ENCODE assay signal across 18 cellular contexts in the genomic region with DNA sequence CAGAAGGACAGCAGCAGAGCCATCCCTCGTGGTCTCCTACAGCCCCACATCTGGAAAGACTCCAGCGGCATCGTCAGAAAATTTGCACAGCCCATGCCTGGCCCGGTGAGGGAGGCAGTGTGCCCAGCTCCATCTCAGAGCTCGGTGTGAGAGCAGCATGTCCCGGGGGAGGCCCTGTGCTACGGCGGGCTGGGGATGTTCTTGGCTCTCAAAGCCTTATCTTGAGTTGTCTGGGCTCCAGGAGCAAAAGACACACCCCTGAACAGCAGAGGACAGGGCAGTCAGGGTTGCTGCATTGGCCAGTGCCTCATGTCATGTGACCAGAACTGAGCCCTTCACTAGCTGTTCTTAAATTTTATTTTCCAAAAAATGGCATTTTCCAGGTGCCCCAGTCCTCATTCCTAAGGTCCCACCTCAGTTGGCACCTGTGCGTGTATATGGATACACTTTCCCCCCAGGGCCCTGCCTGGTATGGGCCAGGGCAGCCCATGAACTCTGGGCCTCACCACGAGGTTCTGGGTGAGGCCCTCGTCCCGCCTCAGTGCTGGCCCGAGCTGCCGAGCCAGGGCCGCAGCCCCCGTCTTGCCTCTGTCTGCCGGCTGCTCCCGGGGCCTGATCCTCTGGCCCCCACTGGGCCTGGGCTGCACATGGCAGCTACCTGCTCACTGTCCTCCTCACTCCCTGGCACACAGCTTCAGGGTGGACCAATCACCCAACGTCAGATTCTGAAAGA. TPM values are rescaled to one million over a fixed set of nuclear protein-coding genes. Genes with fewer than 3 reads are reported as not detected.
DNase-seq lines count a peak whose midpoint lies in the region; ATAC-seq, FAIRE-seq and TF ChIP-seq lines count a peak whose summit lies in the region.
"Had no signal": no experiment of that assay in that cellular context is flagged by ENCODE, and none has a peak within 500 bp of the region (broad histone marks: within the 10 kb centered on the region; RNA-seq: fewer than 3 reads in every experiment).

No MANE protein-coding gene starts in this region.

- H3K4me1 Mint-ChIP-seq in stimulated activated effector memory CD8-positive, alpha-beta T cell treated with anti-CD3 and anti-CD28 coated beads, Interleukin-12 subunit alpha, Interleukin-12 subunit beta, amount 100 ng/mL, for 72 hours, result peaks cover 11% of the 10 kb centered on the region

- POLR2A ChIA-PET in K562 (lab: Yijun Ruan, JAX), result interaction anchor here (0.6 to 1.7 kb wide), 9 partner anchors 8 to 263 kb away, joined by 3 to 11 read pairs (median 3); no protein-coding TSS in a partner anchor

- WGBS in K562 (ENCODE audit: insufficient coverage, low coverage, missing lambda C conversion rate), result 81% methylated on average over 18 of the region's 19 CpGs

- peaks cover 8% of the 10 kb centered on the region; the same call in 1 of the 2 replicates for H4K20me1 ChIP-seq in K562 (replicated peaks; ENCODE audit: control insufficient read depth, insufficient read depth, low read length)

- ATAC-seq in K562 (no peak), left cardiac atrium (no peak), GM18907 (IDR thresholded peaks at IDR 0.05; ENCODE audit: unreplicated experiment) (no peak)
- no peak for ATAC-seq in stimulated activated effector memory CD8-positive, alpha-beta T cell treated with anti-CD3 and anti-CD28 coated beads, Interleukin-12 subunit alpha, Interleukin-12 subunit beta, amount 100 ng/mL, for 72 hours

- H3K79me2 ChIP-seq in K562 (ENCODE audit: control insufficient read depth, insufficient read depth, low read length), result peaks cover 12% of the 10 kb centered on the region

- peaks cover 3% of the 10 kb centered on the region for H3K9me1 ChIP-seq in K562 (ENCODE audit: control insufficient read depth, insufficient read depth, low read length)

- DNase-seq in DMS 273 (lab: John Stamatoyannopoulos, UW; ENCODE audit: unreplicated experiment), result peak; percentile 35
- DNase-seq in DMS 273 treated with DMSO at 0.1 percent for 48 hours (lab: John Stamatoyannopoulos, UW), result no peak
- no peak for DNase-seq in K562 (ENCODE audit: extremely low read depth in 1 of 4, low spot score in 3 of 4)
- DNase-seq in left cardiac atrium, result peak; percentile 75
- DNase-seq in stimulated activated effector memory CD8-positive, alpha-beta T cell treated with anti-CD3 and anti-CD28 coated beads, Interleukin-12 subunit alpha, Interleukin-12 subunit beta, amount 100 ng/mL, for 72 hours (ENCODE audit: low spot score in 2 of 2), result no peak
- no peak for DNase-seq in AML-193 (lab: John Stamatoyannopoulos, UW)
- DNase-seq in retina, result no peak
- DNase-seq: activated CD4-positive, alpha-beta T cell treated with anti-CD3 and anti-CD28 coated beads, Interleukin-2, amount 50 U/mL, for 1 hour; H9; hippocampal formation; NCI-H446; PC-9 had no signal

- CTCF ChIA-PET in K562 (lab: Yijun Ruan, JAX; ENCODE audit: low intra/inter-chr PET ratio), result no interaction called here

- no peak for TF ChIP-seq RAD21 in K562 (CRISPR knock-in tag; conservative IDR thresholded peaks at IDR 0.05 in 1 of 2, IDR thresholded peaks at IDR 0.05 in 1 of 2)

- H3K4me1 ChIP-seq in K562 (replicated peaks in 1 of 2; ENCODE audit: control insufficient read depth in 2 of 2, insufficient read depth in 2 of 2, low read length in 2 of 2), result peaks cover 0 to 66% of the 10 kb centered on the region in 2 experiments; a peak in 3 of 5 replicates

- H3K27ac ChIP-seq in K562 (ENCODE audit: extremely low read depth, low read depth, low read length), result no peak overlapping the region
- H3K27ac ChIP-seq: PC-9, suprapubic skin had no signal

- no TSS peak for BruUV-seq in K562 (replicated peaks; lab: Mats Ljungman, UMichigan)

- intact Hi-C loops in K562 (cut with micrococcal nuclease), result no loop called here
- intact Hi-C loops in left cardiac atrium (cut with DNase I), result no loop called here

- H3K9me3 Mint-ChIP-seq in stimulated activated effector memory CD8-positive, alpha-beta T cell treated with anti-CD3 and anti-CD28 coated beads, Interleukin-12 subunit alpha, Interleukin-12 subunit beta, amount 100 ng/mL, for 72 hours, result no peaks in the 10 kb centered on the region
- H3K9me3 Mint-ChIP-seq: brain; H9; T-helper 1 cell treated with Interleukin-12 subunit alpha and Interleukin-12 subunit beta and Interleukin-4 antibody, amounts not matched to agents 30 μg/mL and 1 μg/mL, for 36 hours had no signal

- H3K36me3 Mint-ChIP-seq in stimulated activated effector memory CD8-positive, alpha-beta T cell treated with anti-CD3 and anti-CD28 coated beads, Interleukin-12 subunit alpha, Interleukin-12 subunit beta, amount 100 ng/mL, for 72 hours, result peaks cover 59% of the 10 kb centered on the region

- H2AFZ ChIP-seq in K562 (ENCODE audit: low read depth, low read length), result no peak overlapping the region
- H2AFZ ChIP-seq: PC-9 had no signal

- in situ Hi-C loops in K562 (cut with MboI), result no loop called here

- peak overlapping the region; percentile 45 for H3K27ac Mint-ChIP-seq in stimulated activated effector memory CD8-positive, alpha-beta T cell treated with anti-CD3 and anti-CD28 coated beads, Interleukin-12 subunit alpha, Interleukin-12 subunit beta, amount 100 ng/mL, for 72 hours
- H3K27ac Mint-ChIP-seq: T-helper 1 cell treated with Interleukin-12 subunit alpha and Interleukin-12 subunit beta and Interleukin-4 antibody, amounts not matched to agents 30 μg/mL and 1 μg/mL, for 36 hours had no signal

- no peak overlapping the region for H3K4me2 ChIP-seq in K562 (ENCODE audit: insufficient read depth, low read length)
- H3K4me2 ChIP-seq: PC-9, smooth muscle cell had no signal

- H3K4me3 ChIP-seq in K562, result no peak overlapping the region
- H3K4me3 ChIP-seq: PC-9, smooth muscle cell, suprapubic skin had no signal

- no peak overlapping the region for H3K4me3 Mint-ChIP-seq in stimulated activated effector memory CD8-positive, alpha-beta T cell treated with anti-CD3 and anti-CD28 coated beads, Interleukin-12 subunit alpha, Interleukin-12 subunit beta, amount 100 ng/mL, for 72 hours

- H3K27me3 ChIP-seq in K562 (ENCODE audit: control insufficient read depth in 2 of 2, insufficient read depth in 2 of 2, low read length in 2 of 2), result no peaks in the 10 kb centered on the region
- H3K27me3 ChIP-seq: suprapubic skin had no signal

- 0 out of 2 replicates have a peak, but pooled peaks have one; percentile 17 for TF ChIP-seq POLR2A in K562 (conservative IDR thresholded peaks at IDR 0.05)

- TF ChIP-seq CTCF in K562 (IDR thresholded peaks at IDR 0.05 in 2 of 3, conservative IDR thresholded peaks at IDR 0.05 in 1 of 3; ENCODE audit: insufficient read depth in 2 of 3, low read depth in 1 of 3, low read length in 3 of 3), result no peak

- FAIRE-seq in K562 (lab: Jason Lieb, UNC), result peak; percentile 49
- FAIRE-seq: endometrium had no signal

- peaks cover 66% of the 10 kb centered on the region; the same call in 2 of the 3 replicates for H3K36me3 ChIP-seq in K562 (ENCODE audit: control insufficient read depth, insufficient read depth, low read length)

- H3K9ac ChIP-seq in K562 (ENCODE audit: insufficient read depth in 1 of 2, low read depth in 2 of 2, low read length in 2 of 2), result peak overlapping the region in 1 of 2 experiments; percentile 33; a peak in 1 of 4 replicates

- no peaks in the 10 kb centered on the region for H3K9me3 ChIP-seq in K562 (replicated peaks; ENCODE audit: control insufficient read depth, insufficient read depth, low read depth, low read length)
- H3K9me3 ChIP-seq: suprapubic skin had no signal

- no peak for TF ChIP-seq EP300 in K562 (IDR thresholded peaks at IDR 0.05; ENCODE audit: low read length)

RNA-seq across cellular contexts. Expression of a gene that starts 3.0 kb away (rescaled TPM):
- total RNA-seq in K562 (2011; cell fraction: chromatin; rRNA removed; ENCODE audit: low replicate concordance), result 12.3 and 32.4 TPM in 2 replicates
- total RNA-seq in K562 (2011; cell fraction: nucleolus; rRNA removed), result 30.5 and 32.1 TPM in 2 replicates
- 19.6 TPM in 2 replicates for total RNA-seq in K562 (2011; cell fraction: nucleoplasm; rRNA removed)
- total RNA-seq in K562 (2014; rRNA removed) (35.7 and 37.0 TPM in 2 replicates), K562 (2014; rRNA removed; fragmentation: Illumina TruSeq; extraction: Trizol) (5.9 and 8.6 TPM in 2 replicates), K562 (2015; rRNA removed; fragmentation: Illumina TruSeq; extraction: Trizol) (13.7 and 13.8 TPM in 2 replicates), K562 (2021) (33.1 and 34.9 TPM in 2 replicates), left cardiac atrium (10 to 100 TPM; 39.1 to 41.0 TPM)
- polyA plus RNA-seq in K562 (2011; rRNA removed) (14.6 and 20.1 TPM in 2 replicates), K562 (2014; fragmentation: Illumina TruSeq; extraction: Trizol) (10.1 and 14.7 TPM in 2 replicates), K562 (2014; fragmentation: Nextera tagmentation; extraction: Ambion mirVana) (1 to 10 TPM; 1.4 to 1.9 TPM), K562 (2014; rRNA removed) (37.6 and 39.9 TPM in 2 replicates)
- polyA plus RNA-seq in K562 (2011; cell fraction: cytosol; rRNA removed), result 25.7 and 57.0 TPM in 2 replicates
- polyA plus RNA-seq in K562 (2011; cell fraction: nucleus; rRNA removed), result 28.9 and 31.1 TPM in 2 replicates
- polyA plus RNA-seq in K562 (2012), result 18.7 and 22.2 TPM in 2 replicates
- polyA minus RNA-seq in K562 (2011; rRNA and poly(A)+ RNA removed), result 4.1 and 5.1 TPM in 2 replicates
- polyA minus RNA-seq in K562 (2011; cell fraction: cytosol; rRNA and poly(A)+ RNA removed), result 7.0 and 11.2 TPM in 2 replicates
- 10.1 and 11.6 TPM in 2 replicates for polyA minus RNA-seq in K562 (2011; cell fraction: nucleus; rRNA and poly(A)+ RNA removed)

RNA-seq across cellular contexts. Expression of a gene that starts 37.7 kb away (rescaled TPM):
- 131 and 242 TPM in 2 replicates for total RNA-seq in K562 (2011; cell fraction: chromatin; rRNA removed; ENCODE audit: low replicate concordance)
- 131 and 135 TPM in 2 replicates for total RNA-seq in K562 (2011; cell fraction: nucleolus; rRNA removed)
- total RNA-seq in K562 (2011; cell fraction: nucleoplasm; rRNA removed), result 120 and 128 TPM in 2 replicates
- total RNA-seq in K562 (2014; rRNA removed), result 21.5 and 21.9 TPM in 2 replicates
- 8.0 and 12.0 TPM in 2 replicates for total RNA-seq in K562 (2014; rRNA removed; fragmentation: Illumina TruSeq; extraction: Trizol)
- total RNA-seq in K562 (2015; rRNA removed; fragmentation: Illumina TruSeq; extraction: Trizol), result 14.8 and 15.6 TPM in 2 replicates
- 22.1 and 25.7 TPM in 2 replicates for total RNA-seq in K562 (2021)
- polyA plus RNA-seq in K562 (2011; rRNA removed), result 17.2 and 21.5 TPM in 2 replicates
- 15.2 and 18.4 TPM in 2 replicates for polyA plus RNA-seq in K562 (2011; cell fraction: cytosol; rRNA removed)
- 68.8 and 84.5 TPM in 2 replicates for polyA plus RNA-seq in K562 (2011; cell fraction: nucleus; rRNA removed)
- 11.9 and 13.9 TPM in 2 replicates for polyA plus RNA-seq in K562 (2012)
- polyA plus RNA-seq in K562 (2014; fragmentation: Illumina TruSeq; extraction: Trizol), result 9.3 and 11.4 TPM in 2 replicates
- under 1 TPM; 0.43 to 0.66 TPM for polyA plus RNA-seq in K562 (2014; fragmentation: Nextera tagmentation; extraction: Ambion mirVana)
- 23.4 and 23.7 TPM in 2 replicates for polyA plus RNA-seq in K562 (2014; rRNA removed)
- polyA minus RNA-seq in K562 (2011; rRNA and poly(A)+ RNA removed), result 29.5 and 35.6 TPM in 2 replicates
- 11.2 and 13.6 TPM in 2 replicates for polyA minus RNA-seq in K562 (2011; cell fraction: cytosol; rRNA and poly(A)+ RNA removed)
- polyA minus RNA-seq in K562 (2011; cell fraction: nucleus; rRNA and poly(A)+ RNA removed), result 34.1 and 41.4 TPM in 2 replicates
- 10 to 100 TPM; 11.0 to 11.6 TPM for total RNA-seq in left cardiac atrium

RNA-seq across cellular contexts. Expression of a gene that starts 38.0 kb away (rescaled TPM):
- 0.19 TPM in 1 of 2 replicates, not detected in the other for total RNA-seq in K562 (2011; cell fraction: chromatin; rRNA removed; ENCODE audit: low replicate concordance)
- total RNA-seq in K562 (2011; cell fraction: nucleolus; rRNA removed), result 0.33 and 0.39 TPM in 2 replicates
- 0.15 TPM in 2 replicates for total RNA-seq in K562 (2011; cell fraction: nucleoplasm; rRNA removed)
- total RNA-seq in K562 (2014; rRNA removed), result not detected in 2 replicates
- total RNA-seq in K562 (2014; rRNA removed; fragmentation: Illumina TruSeq; extraction: Trizol), result not detected in 2 replicates
- not detected in 2 replicates for total RNA-seq in K562 (2015; rRNA removed; fragmentation: Illumina TruSeq; extraction: Trizol)
- total RNA-seq in K562 (2021), result not detected in 2 replicates
- polyA plus RNA-seq in K562 (2011; rRNA removed), result 0.04 and 0.11 TPM in 2 replicates
- polyA plus RNA-seq in K562 (2011; cell fraction: cytosol; rRNA removed), result 0.07 and 0.10 TPM in 2 replicates
- polyA plus RNA-seq in K562 (2011; cell fraction: nucleus; rRNA removed), result 0.07 and 0.40 TPM in 2 replicates
- polyA plus RNA-seq in K562 (2012), result 0.16 and 0.26 TPM in 2 replicates
- polyA plus RNA-seq in K562 (2014; fragmentation: Illumina TruSeq; extraction: Trizol), result 0.10 TPM in 1 of 2 replicates, not detected in the other
- polyA plus RNA-seq in K562 (2014; fragmentation: Nextera tagmentation; extraction: Ambion mirVana), result not detected
- 0.12 TPM in 1 of 2 replicates, not detected in the other for polyA plus RNA-seq in K562 (2014; rRNA removed)
- not detected in 2 replicates for polyA minus RNA-seq in K562 (2011; rRNA and poly(A)+ RNA removed)
- polyA minus RNA-seq in K562 (2011; cell fraction: cytosol; rRNA and poly(A)+ RNA removed), result not detected in 2 replicates
- polyA minus RNA-seq in K562 (2011; cell fraction: nucleus; rRNA and poly(A)+ RNA removed), result 0.33 TPM in 1 of 2 replicates, not detected in the other
- total RNA-seq in left cardiac atrium, result under 1 TPM; 0.52 to 0.85 TPM
- total RNA-seq: smooth muscle cell had no signal

Comparison
In these comparisons a context has a peak if more than half of its experiments do, and no peak if none do; other contexts are left out.
1. DNase-seq: peak in DMS 273 (single experiment) and left cardiac atrium (single experiment); none in DMS 273 treated with DMSO at 0.1 percent for 48 hours (single experiment), K562 (0 of 4), stimulated activated effector memory CD8-positive, alpha-beta T cell treated with anti-CD3 and anti-CD28 coated beads, Interleukin-12 subunit alpha, Interleukin-12 subunit beta, amount 100 ng/mL, for 72 hours (0 of 2), AML-193 (0 of 2) and retina (single experiment).